Comparison of ENCODE assay signal across 16 cellular contexts in genomic region chr9:36900136-36900855, GRCh38.
"Had no signal": no experiment of that assay in that cellular context is flagged by ENCODE, and none has a peak within 500 bp of the region (broad histone marks: within the 10 kb centered on the region; RNA-seq: fewer than 3 reads in every experiment).

No MANE protein-coding gene starts in this region.

- H3K9me3 ChIP-seq: body of pancreas, pancreas, sigmoid colon, thyroid gland had no signal

- H2AFZ ChIP-seq: hepatocyte had no signal

- DNase-seq: activated CD4-positive, alpha-beta T cell treated with anti-CD3 and anti-CD28 coated beads, Interleukin-2, amount 50 U/mL, for 4 hours; activated naive CD4-positive, alpha-beta T cell; foreskin fibroblast; left cardiac atrium; pancreas; sigmoid colon; stimulated activated CD4-positive, alpha-beta T cell treated with anti-CD3 and anti-CD28 coated beads, Interleukin-4, amount 100 ng/mL, for 24 hours; stimulated activated naive CD4-positive, alpha-beta T cell treated with Interleukin-2 at 50 U/mL for 16 hours; T-helper 2 cell; thyroid gland; WERI-Rb-1 had no signal

- H3K27me3 ChIP-seq: body of pancreas, pancreas, thyroid gland had no signal

- H3K4me1 ChIP-seq: body of pancreas, pancreas, sigmoid colon, thyroid gland had no signal

- H3K4me3 ChIP-seq: body of pancreas, hepatocyte, lung, pancreas, sigmoid colon, thyroid gland had no signal

- H3K36me3 ChIP-seq: pancreas, sigmoid colon, thyroid gland had no signal

- H3K79me2 ChIP-seq: hepatocyte had no signal

- ATAC-seq: activated T-helper 17 cell treated with anti-CD3 and anti-CD28 coated beads, Interleukin-2, amount 50 U/mL, for 72 hours; body of pancreas; left cardiac atrium; pancreas had no signal

- H3K27ac Mint-ChIP-seq: activated T-helper 17 cell treated with anti-CD3 and anti-CD28 coated beads, Interleukin-2, amount 50 U/mL, for 72 hours had no signal

- H3K9me3 Mint-ChIP-seq: activated T-helper 17 cell treated with anti-CD3 and anti-CD28 coated beads, Interleukin-2, amount 50 U/mL, for 72 hours had no signal

- H3K4me3 Mint-ChIP-seq: activated T-helper 17 cell treated with anti-CD3 and anti-CD28 coated beads, Interleukin-2, amount 50 U/mL, for 72 hours had no signal

- H3K4me2 ChIP-seq: hepatocyte had no signal

- FAIRE-seq: pancreas had no signal

- H3K27ac ChIP-seq: body of pancreas, epithelial cell of prostate, hepatocyte, pancreas, sigmoid colon, thyroid gland, WERI-Rb-1 had no signal
